Comparison of ENCODE assay signal across 13 cellular contexts in the genomic region with DNA sequence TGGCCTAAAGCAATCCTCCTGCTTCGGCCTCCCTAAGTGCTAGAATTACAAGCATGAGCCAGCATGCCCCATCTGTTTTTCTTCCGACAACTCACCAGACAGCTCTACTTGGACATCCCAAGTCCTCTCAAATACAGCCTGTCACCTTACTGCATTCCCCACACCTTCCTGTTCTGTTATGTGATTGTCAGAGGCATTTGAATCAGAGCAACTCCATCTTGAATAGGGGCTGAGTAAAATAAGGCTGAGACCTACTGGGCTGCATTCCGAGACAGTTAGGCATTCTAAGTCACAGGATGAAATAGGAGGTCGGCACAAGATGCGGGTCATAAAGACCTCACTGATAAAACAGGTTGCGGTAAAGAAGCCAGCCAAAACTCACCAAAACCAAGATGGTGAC. TPM values are rescaled to one million over a fixed set of nuclear protein-coding genes. Genes with fewer than 3 reads are reported as not detected.
DNase-seq lines count a peak whose midpoint lies in the region; ATAC-seq and TF ChIP-seq lines count a peak whose summit lies in the region.
"Had no signal": no experiment of that assay in that cellular context is flagged by ENCODE, and none has a peak within 500 bp of the region (broad histone marks: within the 10 kb centered on the region; RNA-seq: fewer than 3 reads in every experiment).

No MANE protein-coding gene starts in this region.

- H3K9me3 ChIP-seq in osteoblast (ENCODE audit: low read depth, low read length) (no peaks in the 10 kb centered on the region), gastroesophageal sphincter (no peaks in the 10 kb centered on the region)
- H3K9me3 ChIP-seq: BLaER1, HAP-1 had no signal

- no peaks in the 10 kb centered on the region for H3K9me3 Mint-ChIP-seq in activated naive CD4-positive, alpha-beta T cell treated with anti-CD3 and anti-CD28 coated beads, Interleukin-2, amount 50 U/mL, for 24 hours
- H3K9me3 Mint-ChIP-seq in HFFc6 (no peaks in the 10 kb centered on the region), progenitor cell of endocrine pancreas (ENCODE audit: low read depth) (no peaks in the 10 kb centered on the region)
- H3K9me3 Mint-ChIP-seq: CD8-positive, alpha-beta memory T cell had no signal

- no peak overlapping the region for H3K4me2 ChIP-seq in osteoblast (ENCODE audit: insufficient read depth, low read length)
- H3K4me2 ChIP-seq: BLaER1 had no signal

- no peak overlapping the region for H3K4me3 ChIP-seq in osteoblast (ENCODE audit: insufficient read depth, low read length)
- no peak overlapping the region for H3K4me3 ChIP-seq in gastroesophageal sphincter
- H3K4me3 ChIP-seq: BLaER1, GM23248, HAP-1 had no signal

- ATAC-seq in gastroesophageal sphincter: no peak

- H3K27me3 ChIP-seq in osteoblast (ENCODE audit: insufficient read depth, low read length): no peaks in the 10 kb centered on the region
- no peaks in the 10 kb centered on the region for H3K27me3 ChIP-seq in gastroesophageal sphincter
- H3K27me3 ChIP-seq: BLaER1 had no signal

- H3K27ac Mint-ChIP-seq in activated naive CD4-positive, alpha-beta T cell treated with anti-CD3 and anti-CD28 coated beads, Interleukin-2, amount 50 U/mL, for 24 hours: peak overlapping the region; percentile 30
- H3K27ac Mint-ChIP-seq in HFFc6: 0 out of 2 replicates have a peak overlapping the region, but pooled peaks have one; percentile 18
- H3K27ac Mint-ChIP-seq in progenitor cell of endocrine pancreas: no peak overlapping the region

- H3K36me3 ChIP-seq in osteoblast (ENCODE audit: insufficient read depth, low read length) (no peaks in the 10 kb centered on the region), gastroesophageal sphincter (peaks cover 0 to 17% of the 10 kb centered on the region in 2 donors)
- H3K36me3 ChIP-seq: BLaER1, HAP-1 had no signal

- peaks cover 28% of the 10 kb centered on the region for H3K4me1 Mint-ChIP-seq in activated naive CD4-positive, alpha-beta T cell treated with anti-CD3 and anti-CD28 coated beads, Interleukin-2, amount 50 U/mL, for 24 hours
- H3K4me1 Mint-ChIP-seq in HFFc6 (ENCODE audit: low read depth): peaks cover 47% of the 10 kb centered on the region
- H3K4me1 Mint-ChIP-seq in progenitor cell of endocrine pancreas (ENCODE audit: low read depth): peaks cover 3% of the 10 kb centered on the region

- H4K20me1 ChIP-seq in osteoblast (ENCODE audit: insufficient read depth, low read length): peaks cover 4% of the 10 kb centered on the region
- H4K20me1 ChIP-seq: BLaER1 had no signal

- no peak for DNase-seq in activated naive CD4-positive, alpha-beta T cell treated with anti-CD3 and anti-CD28 coated beads, Interleukin-2, amount 50 U/mL, for 16 hours
- DNase-seq in HFFc6 (no peak), osteoblast (ENCODE audit: insufficient read length, low spot score, missing footprints) (no peak), progenitor cell of endocrine pancreas (ENCODE audit: low spot score, unreplicated experiment) (no peak), NCI-H82 (lab: John Stamatoyannopoulos, UW) (no peak)
- DNase-seq: CD8-positive, alpha-beta memory T cell; COR-L47; GM23248 had no signal

- peaks cover 21% of the 10 kb centered on the region for H3K36me3 Mint-ChIP-seq in activated naive CD4-positive, alpha-beta T cell treated with anti-CD3 and anti-CD28 coated beads, Interleukin-2, amount 50 U/mL, for 24 hours
- H3K36me3 Mint-ChIP-seq in HFFc6 (ENCODE audit: low read depth) (peaks cover 27% of the 10 kb centered on the region), progenitor cell of endocrine pancreas (ENCODE audit: insufficient read depth) (peaks cover 7% of the 10 kb centered on the region)

- TF ChIP-seq POLR2A in gastroesophageal sphincter (IDR thresholded peaks at IDR 0.05): no peak

- H3K4me1 ChIP-seq in osteoblast (ENCODE audit: insufficient read depth, low read length) (peaks cover 30% of the 10 kb centered on the region), gastroesophageal sphincter (peaks cover 0 to 6% (median 4%) of the 10 kb centered on the region in 3 donors)
- H3K4me1 ChIP-seq: BLaER1, HAP-1 had no signal

- 81 to 100% methylated on average over 3 to 6 of the region's 6 CpGs for WGBS in gastroesophageal sphincter (ENCODE audit: low coverage in 1 of 2), 2 donors

- H3K4me3 Mint-ChIP-seq in activated naive CD4-positive, alpha-beta T cell treated with anti-CD3 and anti-CD28 coated beads, Interleukin-2, amount 50 U/mL, for 24 hours: no peak overlapping the region
- H3K4me3 Mint-ChIP-seq in HFFc6 (no peak overlapping the region), progenitor cell of endocrine pancreas (ENCODE audit: low read depth) (no peak overlapping the region)
- H3K4me3 Mint-ChIP-seq: CD8-positive, alpha-beta memory T cell had no signal

- H3K79me2 ChIP-seq in osteoblast (ENCODE audit: insufficient read depth, low read length): peaks cover 77% of the 10 kb centered on the region

- TF ChIP-seq CTCF in HFFc6 (IDR thresholded peaks at IDR 0.05): no peak
- TF ChIP-seq CTCF in osteoblast (IDR thresholded peaks at IDR 0.05; ENCODE audit: extremely low read depth, low read depth, low read length): no peak
- no peak for TF ChIP-seq CTCF in gastroesophageal sphincter (IDR thresholded peaks at IDR 0.05)
- no peak for TF ChIP-seq CTCF in progenitor cell of endocrine pancreas (IDR thresholded peaks at IDR 0.05; ENCODE audit: unreplicated experiment)

- peak overlapping the region; percentile 3 for H3K27ac ChIP-seq in osteoblast (ENCODE audit: low read depth, low read length)
- H3K27ac ChIP-seq in gastroesophageal sphincter: no peak overlapping the region
- H3K27ac ChIP-seq: BLaER1, HL-60 had no signal

- no peak overlapping the region for H2AFZ ChIP-seq in osteoblast (ENCODE audit: low read length)
- H2AFZ ChIP-seq: GM23248 had no signal

- no peaks in the 10 kb centered on the region for H3K27me3 Mint-ChIP-seq in activated naive CD4-positive, alpha-beta T cell treated with anti-CD3 and anti-CD28 coated beads, Interleukin-2, amount 50 U/mL, for 24 hours
- H3K27me3 Mint-ChIP-seq in HFFc6 (ENCODE audit: insufficient read depth) (no peaks in the 10 kb centered on the region), progenitor cell of endocrine pancreas (no peaks in the 10 kb centered on the region)
- H3K27me3 Mint-ChIP-seq: CD8-positive, alpha-beta memory T cell had no signal

- TF ChIP-seq EP300 in gastroesophageal sphincter (IDR thresholded peaks at IDR 0.05): no peak

RNA-seq across cellular contexts. Expression of a gene that starts 17.3 kb away (rescaled TPM):
- 10 to 100 TPM; 37.5 to 48.4 (median 43.1) TPM for total RNA-seq in HFFc6 (2021; fragmentation: NEBNext Ultra II Directional; extraction: Animal tissue kit (Norgen Biotek cat#: 25700))
- total RNA-seq in osteoblast: 52.5 and 53.9 TPM in 2 replicates
- total RNA-seq in gastroesophageal sphincter: 10 to 100 TPM; 17.9 to 41.4 (median 29.9) TPM
- 23.7 and 24.3 TPM in 2 replicates for total RNA-seq in progenitor cell of endocrine pancreas
